Comparison of ENCODE assay signal across 17 cellular contexts in genomic region chr14:92565040-92565717, GRCh38. TPM values are rescaled to one million over a fixed set of nuclear protein-coding genes. Genes with fewer than 3 reads are reported as not detected.
A peak's percentile ranks its signal among the peaks of the same experiment; 100 is the strongest.
DNase-seq lines count a peak whose midpoint lies in the region; ATAC-seq and TF ChIP-seq lines count a peak whose summit lies in the region.
"Had no signal": no experiment of that assay in that cellular context is flagged by ENCODE, and none has a peak within 500 bp of the region (broad histone marks: within the 10 kb centered on the region; RNA-seq: fewer than 3 reads in every experiment).

No MANE protein-coding gene starts in this region.

- peak overlapping the region; percentile 42; the same call in 1 of the 2 replicates for H3K9ac ChIP-seq in SK-N-SH
- H3K9ac ChIP-seq: BLaER1 treated with 17β-estradiol and CSF1 and Interleukin-3, amounts not matched to agents 10 nM and 100 nM had no signal

- no peak overlapping the region for H3K4me3 Mint-ChIP-seq in stimulated activated effector memory CD8-positive, alpha-beta T cell treated with anti-CD3 and anti-CD28 coated beads, Interleukin-12 subunit alpha, Interleukin-12 subunit beta, amount 100 ng/mL, for 72 hours
- H3K4me3 Mint-ChIP-seq in CD8-positive, alpha-beta T cell = no peak overlapping the region
- H3K4me3 Mint-ChIP-seq: stimulated activated naive B cell treated with anti-CD40 and anti-IgM and Interleukin-4, amounts not matched to agents 10 μg/mL and 1 μg/mL and 100 μg/mL, for 72 hours had no signal

- no peak for TF ChIP-seq EP300 in SK-N-SH (IDR thresholded peaks at IDR 0.05; ENCODE audit: borderline replicate concordance in 1 of 2, low read depth in 1 of 2, low read length in 1 of 2)

- H3K27ac Mint-ChIP-seq in stimulated activated effector memory CD8-positive, alpha-beta T cell treated with anti-CD3 and anti-CD28 coated beads, Interleukin-12 subunit alpha, Interleukin-12 subunit beta, amount 100 ng/mL, for 72 hours = no peak overlapping the region
- no peak overlapping the region for H3K27ac Mint-ChIP-seq in CD8-positive, alpha-beta T cell
- H3K27ac Mint-ChIP-seq: activated T-helper 2 cell treated with anti-CD3 and anti-CD28 coated beads, Interferon-gamma antibody, Interleukin-2, Interleukin-4, amounts not matched to agents 10 μg/mL and 5 μg/mL and 100 μg/mL, durations not matched to agents 14 hours and 24 hours and 36 hours; stimulated activated naive B cell treated with anti-CD40 and anti-IgM and Interleukin-4, amounts not matched to agents 10 μg/mL and 1 μg/mL and 100 μg/mL, for 72 hours had no signal

- H3K4me1 ChIP-seq in SK-N-SH (ENCODE audit: control insufficient read depth in 1 of 2, insufficient read depth in 2 of 2, low read depth in 1 of 2, low read length in 1 of 2) (peaks cover 2 to 22% of the 10 kb centered on the region in 2 experiments; a peak in 3 of 4 replicates), esophagus squamous epithelium (peaks cover 3 to 37% (median 15%) of the 10 kb centered on the region in 3 donors), osteoblast (ENCODE audit: insufficient read depth, low read length) (peaks cover 29% of the 10 kb centered on the region)
- peaks cover 40% of the 10 kb centered on the region for H3K4me1 ChIP-seq in CD8-positive, alpha-beta T cell (ENCODE audit: insufficient read depth, low read length)
- H3K4me1 ChIP-seq: breast epithelium had no signal

- H3K79me2 ChIP-seq in SK-N-SH (ENCODE audit: insufficient read depth) = no peaks in the 10 kb centered on the region
- H3K79me2 ChIP-seq in osteoblast (ENCODE audit: insufficient read depth, low read length) = peaks cover 9% of the 10 kb centered on the region

- H3K36me3 ChIP-seq in SK-N-SH (replicated peaks in 1 of 2; ENCODE audit: control insufficient read depth in 1 of 2, insufficient read depth in 2 of 2, low read length in 1 of 2) = peaks cover 9 to 13% of the 10 kb centered on the region in 2 experiments
- peaks cover 0 to 20% (median 0%) of the 10 kb centered on the region in 3 donors for H3K36me3 ChIP-seq in esophagus squamous epithelium
- peaks cover 18% of the 10 kb centered on the region for H3K36me3 ChIP-seq in osteoblast (ENCODE audit: insufficient read depth, low read length)
- H3K36me3 ChIP-seq in CD8-positive, alpha-beta T cell (ENCODE audit: insufficient read depth, low read length) = no peaks in the 10 kb centered on the region
- H3K36me3 ChIP-seq: breast epithelium had no signal

- peaks cover 4% of the 10 kb centered on the region for H3F3A ChIP-seq in SK-N-SH (replicated peaks; ENCODE audit: insufficient read depth)

- no peaks in the 10 kb centered on the region for H3K9me3 Mint-ChIP-seq in stimulated activated effector memory CD8-positive, alpha-beta T cell treated with anti-CD3 and anti-CD28 coated beads, Interleukin-12 subunit alpha, Interleukin-12 subunit beta, amount 100 ng/mL, for 72 hours
- peaks cover 7% of the 10 kb centered on the region for H3K9me3 Mint-ChIP-seq in CD8-positive, alpha-beta T cell

- H2AFZ ChIP-seq in SK-N-SH (ENCODE audit: low read depth) (no peak overlapping the region), osteoblast (ENCODE audit: low read length) (peak overlapping the region; percentile 51)

- no peaks in the 10 kb centered on the region for H3K9me2 ChIP-seq in SK-N-SH

- TF ChIP-seq RAD21 in SK-N-SH (IDR thresholded peaks at IDR 0.05; ENCODE audit: low read length) = no peak

- H3K4me2 ChIP-seq in SK-N-SH = peak overlapping the region; percentile 40
- peak overlapping the region; percentile 51 for H3K4me2 ChIP-seq in osteoblast (ENCODE audit: insufficient read depth, low read length)

- CTCF ChIA-PET in AG04450 (lab: Charles Lee) = interaction anchor here (0.5 to 1.2 kb wide), 3 partner anchors 23 to 430 kb away, joined by 3 to 6 read pairs (median 3); no protein-coding TSS in a partner anchor
- CTCF ChIA-PET in SK-N-SH (lab: Yijun Ruan, JAX) = no interaction called here
- CTCF ChIA-PET in CD8-positive, alpha-beta T cell (lab: Charles Lee) = interaction anchor here (0.9 to 1.8 kb wide), 5 partner anchors 9 to 122 kb away, joined by 3 to 4 read pairs (median 3); no protein-coding TSS in a partner anchor

- POLR2A ChIA-PET in AG04450 (lab: Yijun Ruan, JAX) (interaction anchor here (0.9 to 1.0 kb wide), 2 partner anchors 21 to 443 kb away, joined by 3 to 4 read pairs; partner anchors contain the start of genes CPSF2 and NDUFB1), SK-N-SH (lab: Yijun Ruan, JAX) (no interaction called here)
- POLR2A ChIA-PET in CD8-positive, alpha-beta T cell (lab: Charles Lee) = interaction anchor here (1.2 to 1.5 kb wide), 3 partner anchors 9 to 22 kb away, joined by 5 to 6 read pairs (median 5); no protein-coding TSS in a partner anchor

- H3K9me3 ChIP-seq in AG04450 (ENCODE audit: control insufficient read depth, insufficient read depth, low read length) = no peaks in the 10 kb centered on the region; the same call in 1 of the 2 replicates
- no peaks in the 10 kb centered on the region for H3K9me3 ChIP-seq in SK-N-SH
- peaks cover 0 to 5% (median 0%) of the 10 kb centered on the region in 3 donors for H3K9me3 ChIP-seq in esophagus squamous epithelium
- H3K9me3 ChIP-seq in osteoblast (ENCODE audit: low read depth, low read length) = no peaks in the 10 kb centered on the region
- no peaks in the 10 kb centered on the region for H3K9me3 ChIP-seq in CD8-positive, alpha-beta T cell (ENCODE audit: low read length)
- H3K9me3 ChIP-seq: Peyer's patch had no signal

- intact Hi-C loops in esophagus squamous epithelium (cut with DNase I) = no loop called here
- intact Hi-C loops in CD8-positive, alpha-beta T cell (cut with DNase I, micrococcal nuclease) = loop anchor here in 1 of 2 experiments (5.0 kb wide), 1 partner anchor 33 kb away; no protein-coding TSS in a partner anchor

- peaks cover 71% of the 10 kb centered on the region for H3K36me3 Mint-ChIP-seq in stimulated activated effector memory CD8-positive, alpha-beta T cell treated with anti-CD3 and anti-CD28 coated beads, Interleukin-12 subunit alpha, Interleukin-12 subunit beta, amount 100 ng/mL, for 72 hours
- peaks cover 41% of the 10 kb centered on the region for H3K36me3 Mint-ChIP-seq in CD8-positive, alpha-beta T cell

- H3K27me3 Mint-ChIP-seq in CD8-positive, alpha-beta T cell (ENCODE audit: low read depth) = no peaks in the 10 kb centered on the region
- H3K27me3 Mint-ChIP-seq: stimulated activated naive B cell treated with anti-CD40 and anti-IgM and Interleukin-4, amounts not matched to agents 10 μg/mL and 1 μg/mL and 100 μg/mL, for 72 hours had no signal

- H3K4me3 ChIP-seq in AG04450 (ENCODE audit: low read depth, low read length) (no peak overlapping the region), SK-N-SH (ENCODE audit: low read depth in 2 of 2, low read length in 1 of 2) (no peak overlapping the region), esophagus squamous epithelium (no peak overlapping the region), osteoblast (ENCODE audit: insufficient read depth, low read length) (no peak overlapping the region)
- H3K4me3 ChIP-seq in CD8-positive, alpha-beta T cell (ENCODE audit: low read depth, low read length) = no peak overlapping the region
- H3K4me3 ChIP-seq: BLaER1 treated with 17β-estradiol and CSF1 and Interleukin-3, amounts not matched to agents 10 nM and 100 nM; breast epithelium; dorsolateral prefrontal cortex; Peyer's patch had no signal

- 35% methylated on average over 5 of the region's 6 CpGs for WGBS in SK-N-SH (ENCODE audit: low lambda C conversion rate)
- WGBS in esophagus squamous epithelium, 2 donors = 62 to 70% methylated on average over 5 to 6 of the region's 6 CpGs

- TF ChIP-seq POLR2A in esophagus squamous epithelium (IDR thresholded peaks at IDR 0.05) = no peak

- DNase-seq in AG04450 (ENCODE audit: low read depth, low spot score) = no peak
- DNase-seq in SK-N-SH = no peak
- no peak for DNase-seq in esophagus squamous epithelium (lab: John Stamatoyannopoulos, UW)
- DNase-seq in osteoblast (ENCODE audit: insufficient read length, low spot score, missing footprints) = no peak
- no peak for DNase-seq in stimulated activated effector memory CD8-positive, alpha-beta T cell treated with anti-CD3 and anti-CD28 coated beads, Interleukin-12 subunit alpha, Interleukin-12 subunit beta, amount 100 ng/mL, for 72 hours (ENCODE audit: low spot score in 2 of 2)
- no peak for DNase-seq in NCI-H2081 treated with DMSO at 0.1 percent for 48 hours (lab: John Stamatoyannopoulos, UW)
- no peak for DNase-seq in CD8-positive, alpha-beta T cell
- DNase-seq: activated CD4-positive, CD25-positive, alpha-beta regulatory T cell treated with anti-CD3 and anti-CD28 coated beads, Interleukin-2, amount 50 U/mL, for 72 hours; DMS 273 treated with DMSO at 0.1 percent for 48 hours; dorsolateral prefrontal cortex; midbrain; Peyer's patch; stimulated activated naive B cell treated with anti-CD40 and anti-IgM and Interleukin-4, amounts not matched to agents 10 μg/mL and 1 μg/mL and 100 μg/mL, for 72 hours had no signal

- H4K20me1 ChIP-seq in SK-N-SH (ENCODE audit: insufficient read depth) = no peaks in the 10 kb centered on the region
- no peaks in the 10 kb centered on the region for H4K20me1 ChIP-seq in osteoblast (ENCODE audit: insufficient read depth, low read length)

- TF ChIP-seq CTCF in AG04450 (IDR thresholded peaks at IDR 0.05; ENCODE audit: low read depth, low read length) (no peak), SK-N-SH (IDR thresholded peaks at IDR 0.05) (no peak), esophagus squamous epithelium (IDR thresholded peaks at IDR 0.05) (no peak), osteoblast (IDR thresholded peaks at IDR 0.05; ENCODE audit: extremely low read depth, low read depth, low read length) (no peak)
- no peak for TF ChIP-seq CTCF in CD8-positive, alpha-beta T cell (IDR thresholded peaks at IDR 0.05)

- no peak for ATAC-seq in stimulated activated effector memory CD8-positive, alpha-beta T cell treated with anti-CD3 and anti-CD28 coated beads, Interleukin-12 subunit alpha, Interleukin-12 subunit beta, amount 100 ng/mL, for 72 hours
- no peak for ATAC-seq in HG02610 (IDR thresholded peaks at IDR 0.05; ENCODE audit: unreplicated experiment)
- ATAC-seq in CD8-positive, alpha-beta T cell = no peak
- ATAC-seq: stimulated activated naive B cell treated with anti-CD40 and anti-IgM and Interleukin-4, amounts not matched to agents 10 μg/mL and 1 μg/mL and 100 μg/mL, for 72 hours had no signal

- H3K27ac ChIP-seq in AG04450 (ENCODE audit: low read depth, low read length) = peak overlapping the region; percentile 52
- peak overlapping the region in 1 of 2 experiments; percentile 69; a peak in 2 of 4 replicates for H3K27ac ChIP-seq in SK-N-SH (ENCODE audit: low read depth in 2 of 2, low read length in 1 of 2)
- H3K27ac ChIP-seq in esophagus squamous epithelium = peak overlapping the region in 3 of 4 donors; percentile 3 to 34 (median 29)
- H3K27ac ChIP-seq in osteoblast (ENCODE audit: low read depth, low read length) = peak overlapping the region; percentile 70
- no peak overlapping the region for H3K27ac ChIP-seq in CD8-positive, alpha-beta T cell (ENCODE audit: low read depth, low read length)
- H3K27ac ChIP-seq: breast epithelium had no signal

- peaks cover 68% of the 10 kb centered on the region for H3K4me1 Mint-ChIP-seq in stimulated activated effector memory CD8-positive, alpha-beta T cell treated with anti-CD3 and anti-CD28 coated beads, Interleukin-12 subunit alpha, Interleukin-12 subunit beta, amount 100 ng/mL, for 72 hours
- peaks cover 75% of the 10 kb centered on the region for H3K4me1 Mint-ChIP-seq in CD8-positive, alpha-beta T cell (ENCODE audit: low read depth)

- H3K27me3 ChIP-seq in AG04450 (ENCODE audit: control insufficient read depth, insufficient read depth, low read length) = no peaks in the 10 kb centered on the region
- H3K27me3 ChIP-seq in SK-N-SH (ENCODE audit: insufficient read depth) = no peaks in the 10 kb centered on the region
- no peaks in the 10 kb centered on the region for H3K27me3 ChIP-seq in esophagus squamous epithelium
- no peaks in the 10 kb centered on the region for H3K27me3 ChIP-seq in osteoblast (ENCODE audit: insufficient read depth, low read length)
- H3K27me3 ChIP-seq in CD8-positive, alpha-beta T cell (ENCODE audit: insufficient read depth, low read length) = no peaks in the 10 kb centered on the region
- H3K27me3 ChIP-seq: BLaER1 treated with 17β-estradiol and CSF1 and Interleukin-3, amounts not matched to agents 10 nM and 100 nM; breast epithelium; dorsolateral prefrontal cortex; Peyer's patch had no signal

RNA-seq across cellular contexts. Expression of gene RIN3, which starts 51.6 kb away (rescaled TPM):
- polyA plus RNA-seq in AG04450 (2011; rRNA removed) (3.7 and 5.6 TPM in 2 replicates), SK-N-SH (2012; rRNA removed) (5.8 and 12.4 TPM in 2 replicates)
- polyA minus RNA-seq in AG04450 (2011; rRNA and poly(A)+ RNA removed) = 8.5 and 9.0 TPM in 2 replicates
- polyA plus RNA-seq in SK-N-SH (2012; cell fraction: cytosol; rRNA removed) = 6.6 and 10.2 TPM in 2 replicates
- 14.2 and 18.0 TPM in 2 replicates for polyA plus RNA-seq in SK-N-SH (2012; cell fraction: nucleus; rRNA removed)
- total RNA-seq in esophagus squamous epithelium (1 to 10 TPM; 1.9 to 9.7 (median 4.4) TPM), osteoblast (7.6 and 10.3 TPM in 2 replicates)
- total RNA-seq in CD8-positive, alpha-beta T cell = 10 to 100 TPM; 82.4 to 82.7 TPM
